ENCODE assay signal across 9 cellular contexts in genomic region chr19:19538077-19538764, GRCh38. TPM values are rescaled to one million over a fixed set of nuclear protein-coding genes. Genes with fewer than 3 reads are reported as not detected.
A peak's percentile ranks its signal among the peaks of the same experiment; 100 is the strongest.
DNase-seq lines count a peak whose midpoint lies in the region; ATAC-seq, FAIRE-seq and TF ChIP-seq lines count a peak whose summit lies in the region.
"Had no signal": no experiment of that assay in that cellular context is flagged by ENCODE, and none has a peak within 500 bp of the region (broad histone marks: within the 10 kb centered on the region; RNA-seq: fewer than 3 reads in every experiment).

CILP2 (plus strand) TSS chr19:19538265; CDS start chr19:19538350, 85 bp downstream.

- H3K9ac ChIP-seq in OCI-LY1 (ENCODE audit: low read length), result no peak within 1 kb of the TSS; the same call in 1 of the 2 replicates

- H3K27ac ChIP-seq in OCI-LY1 (ENCODE audit: low read depth, low read length, poor library complexity, severe bottlenecking) (no peak within 1 kb of the TSS), dorsolateral prefrontal cortex (no peak within 1 kb of the TSS)

- no peaks in the 10 kb centered on the region for H3K9me3 ChIP-seq in OCI-LY1 (ENCODE audit: low read length)

- H3K9me2 ChIP-seq in OCI-LY1 (ENCODE audit: low read depth, low read length), result no peaks in the 10 kb centered on the region

- ATAC-seq in natural killer cell, result peak in 1 of 3 donors; percentile 24

- H3K27me3 Mint-ChIP-seq in natural killer cell (ENCODE audit: low read depth in 2 of 2), result peaks cover 0 to 17% of the 10 kb centered on the region in 2 donors

- DNase-seq in dorsolateral prefrontal cortex (no peak), natural killer cell (no peak), SW480 (ENCODE audit: low spot score) (no peak), GDM1 (lab: John Stamatoyannopoulos, UW) (no peak), GM19239 (ENCODE audit: insufficient read length, low spot score) (no peak), superior temporal gyrus (ENCODE audit: extremely low spot score) (no peak)

- H3K4me2 ChIP-seq in OCI-LY1 (ENCODE audit: low read length), result peak within 1 kb of the TSS; percentile 60

- intact Hi-C loops in dorsolateral prefrontal cortex (cut with DNase I) (no loop called here), natural killer cell (cut with micrococcal nuclease) (no loop called here)

- FAIRE-seq in GM19239 (lab: Jason Lieb, UNC), result no peak

- peak within 1 kb of the TSS; percentile 84 for H3K4me3 Mint-ChIP-seq in natural killer cell

- peak within 1 kb of the TSS; percentile 45 to 75 for H3K27ac Mint-ChIP-seq in natural killer cell

- H3F3A ChIP-seq in OCI-LY1 (ENCODE audit: insufficient read depth, low read length), result no peaks in the 10 kb centered on the region

- H3K27me3 ChIP-seq in OCI-LY1 (ENCODE audit: insufficient read depth, low read length) (no peaks in the 10 kb centered on the region), dorsolateral prefrontal cortex (peaks cover 0 to 49% (median 28%) of the 10 kb centered on the region in 45 donors)

- peak within 1 kb of the TSS; percentile 19 for H3K4me3 ChIP-seq in GM12875 (ENCODE audit: low read depth, low read length)
- peak within 1 kb of the TSS; percentile 48 for H3K4me3 ChIP-seq in OCI-LY1 (ENCODE audit: low read depth, low read length, poor library complexity, severe bottlenecking)
- H3K4me3 ChIP-seq in dorsolateral prefrontal cortex, result peak within 1 kb of the TSS in 52 of 59 donors; percentile 1 to 58 (median 34)

- H3K36me3 ChIP-seq in OCI-LY1 (ENCODE audit: insufficient read depth, low read length), result no peaks in the 10 kb centered on the region; the same call in none of the 2 replicates

- no peaks in the 10 kb centered on the region for H3K9me3 Mint-ChIP-seq in natural killer cell

- H3K4me1 Mint-ChIP-seq in natural killer cell, result peaks cover 13 to 42% of the 10 kb centered on the region in 2 donors

- H2AFZ ChIP-seq in OCI-LY1 (ENCODE audit: low read length), result no peak within 1 kb of the TSS

- H3K4me1 ChIP-seq in OCI-LY1 (ENCODE audit: insufficient read depth, low read length, severe bottlenecking), result peaks cover 10% of the 10 kb centered on the region

- no peaks in the 10 kb centered on the region for H4K20me1 ChIP-seq in OCI-LY1 (ENCODE audit: insufficient read depth, low read length)

- no peaks in the 10 kb centered on the region for H3K79me2 ChIP-seq in OCI-LY1 (ENCODE audit: insufficient read depth, low read length)

- no peaks in the 10 kb centered on the region for H3K36me3 Mint-ChIP-seq in natural killer cell

- TF ChIP-seq CTCF in GM12875 (IDR thresholded peaks at IDR 0.05; ENCODE audit: borderline replicate concordance, insufficient read depth, low read depth, low read length) (no peak), OCI-LY1 (IDR thresholded peaks at IDR 0.05; ENCODE audit: low read length) (0 out of 2 replicates have a peak, but pooled peaks have one; percentile 6), dorsolateral prefrontal cortex (IDR thresholded peaks at IDR 0.05 in 54 of 56, conservative IDR thresholded peaks at IDR 0.05 in 2 of 56; ENCODE audit: low read depth in 1 of 56, partially characterized antibody in 56 of 56) (no peak), natural killer cell (IDR thresholded peaks at IDR 0.05) (no peak)

RNA-seq across cellular contexts. Expression of gene CILP2, which starts in this region (rescaled TPM):
- 1 to 10 TPM in 27 of 120 experiments, under 1 TPM in 92, not detected in 1; 0.13 to 2.3 (median 0.68) TPM for total RNA-seq in dorsolateral prefrontal cortex
- total RNA-seq in natural killer cell, result under 1 TPM; 0.05 to 0.20 (median 0.11) TPM
- total RNA-seq: glomerular endothelial cell had no signal
